Comparison of ENCODE assay signal across 22 cellular contexts in the genomic region with DNA sequence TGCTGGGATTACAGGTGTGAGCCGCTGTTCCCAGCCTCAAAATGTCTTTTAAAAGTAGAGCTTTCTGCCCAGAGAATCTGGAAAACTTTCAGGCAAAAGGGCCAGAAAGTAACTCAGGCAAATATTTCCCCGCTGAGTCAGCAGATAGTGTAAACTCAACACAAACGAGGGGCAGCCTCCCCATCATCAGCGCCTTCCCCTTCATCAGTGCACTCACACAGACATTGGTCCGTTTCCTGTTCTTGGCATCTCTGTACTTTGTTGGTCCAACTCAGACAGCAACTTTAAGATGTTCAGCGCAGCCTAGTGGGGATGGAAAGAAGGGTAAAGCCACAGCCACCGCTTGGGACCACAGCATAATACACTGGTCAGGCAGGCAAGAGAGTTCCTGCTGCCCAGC.
DNase-seq lines count a peak whose midpoint lies in the region; ATAC-seq and TF ChIP-seq lines count a peak whose summit lies in the region.
"Had no signal": no experiment of that assay in that cellular context is flagged by ENCODE, and none has a peak within 500 bp of the region (broad histone marks: within the 10 kb centered on the region; RNA-seq: fewer than 3 reads in every experiment).

No MANE protein-coding gene starts in this region.

- TF ChIP-seq EP300 in gastroesophageal sphincter (IDR thresholded peaks at IDR 0.05) = no peak

- H3K4me3 ChIP-seq in fibroblast of pulmonary artery (replicated peaks; ENCODE audit: low read depth, low read length) = no peak overlapping the region
- no peak overlapping the region for H3K4me3 ChIP-seq in gastroesophageal sphincter
- H3K4me3 ChIP-seq: heart left ventricle, left ventricle myocardium inferior, Peyer's patch, SK-N-MC, vagina had no signal

- DNase-seq in ACHN (peak; percentile 8), amniotic epithelial cell (ENCODE audit: low read depth) (peak; percentile 78), fibroblast of pulmonary artery (ENCODE audit: low read depth) (peak; percentile 50), OCI-M1 (lab: John Stamatoyannopoulos, UW) (no peak)
- DNase-seq: activated CD4-positive, alpha-beta T cell treated with anti-CD3 and anti-CD28 coated beads for 1 hour; BE2C; caudate nucleus; heart left ventricle; left ventricle myocardium inferior; MV-4-11; NCI-H1694 treated with DMSO at 0.1 percent for 48 hours; NCI-H2227 treated with DMSO at 0.1 percent for 48 hours; Peyer's patch; stimulated activated CD4-positive, alpha-beta T cell treated with anti-CD3 and anti-CD28 coated beads, Interleukin-12 subunit alpha, Interleukin-12 subunit beta, amount 100 ng/mL, for 4 hours had no signal

- H3K9me3 ChIP-seq in gastroesophageal sphincter = no peaks in the 10 kb centered on the region
- H3K9me3 ChIP-seq: BE2C, heart left ventricle, left ventricle myocardium inferior, neutrophil, Peyer's patch, vagina had no signal

- ATAC-seq in GM18868 (IDR thresholded peaks at IDR 0.05; ENCODE audit: unreplicated experiment) = no peak
- no peak for ATAC-seq in HG03469 (IDR thresholded peaks at IDR 0.05; ENCODE audit: unreplicated experiment)
- ATAC-seq in gastroesophageal sphincter = no peak
- ATAC-seq: heart left ventricle had no signal

- peaks cover 0 to 100% of the 10 kb centered on the region in 2 donors for H3K36me3 ChIP-seq in gastroesophageal sphincter

- TF ChIP-seq POLR2A in gastroesophageal sphincter (IDR thresholded peaks at IDR 0.05) = no peak

- 0 out of 2 replicates have a peak, but pooled peaks have one; percentile 4 for TF ChIP-seq CTCF in GM12874 (IDR thresholded peaks at IDR 0.05; ENCODE audit: insufficient read depth, low read depth, low read length)
- TF ChIP-seq CTCF in fibroblast of pulmonary artery (IDR thresholded peaks at IDR 0.05; ENCODE audit: low read length, missing control alignments) = peak; percentile 22
- no peak for TF ChIP-seq CTCF in gastroesophageal sphincter (IDR thresholded peaks at IDR 0.05)

- no peaks in the 10 kb centered on the region for H3K27me3 ChIP-seq in gastroesophageal sphincter
- H3K27me3 ChIP-seq: BE2C, heart left ventricle, neutrophil, Peyer's patch, vagina had no signal

- no peaks in the 10 kb centered on the region for H3K4me1 ChIP-seq in gastroesophageal sphincter
- H3K4me1 ChIP-seq: BE2C, heart left ventricle, left ventricle myocardium inferior, Peyer's patch, vagina had no signal

- WGBS in gastroesophageal sphincter (ENCODE audit: low coverage in 1 of 2), 2 donors = 44 to 55% methylated on average over 2 to 6 of the region's 7 CpGs

- H3K27ac ChIP-seq in gastroesophageal sphincter = no peak overlapping the region
- H3K27ac ChIP-seq: heart left ventricle, HL-60, left ventricle myocardium inferior, neutrophil, Peyer's patch, SK-N-MC, vagina had no signal

- in situ Hi-C loops in ACHN (cut with HindIII; ENCODE audit: low pct_ligation_motif_present, low pct_unique_long_range_greater_than_20kb, low sequenced_read_pairs) = no loop called here

Comparison
In these comparisons a context has a peak if more than half of its experiments do, and no peak if none do; other contexts are left out.
1. CTCF ChIP-seq: peak in GM12874 (single experiment) and fibroblast of pulmonary artery (single experiment); none in gastroesophageal sphincter (0 of 4).